Comparison of ENCODE assay signal across 8 cellular contexts in genomic region chr2:242031481-242032019, GRCh38.
DNase-seq lines count a peak whose midpoint lies in the region; ATAC-seq lines count a peak whose summit lies in the region.

No MANE protein-coding gene starts in this region.

- H3K27ac Mint-ChIP-seq in memory B cell: no peak overlapping the region

- H3K27me3 Mint-ChIP-seq in memory B cell: peaks cover 28% of the 10 kb centered on the region

- peaks cover 2% of the 10 kb centered on the region for H3K36me3 Mint-ChIP-seq in memory B cell

- H3K9me3 Mint-ChIP-seq in memory B cell: no peaks in the 10 kb centered on the region

- ATAC-seq in memory B cell (ENCODE audit: low read depth): peak; percentile 90

- peak; percentile 90 for DNase-seq in AG20443 (ENCODE audit: low spot score)
- peak; percentile 63 for DNase-seq in OCI-M1 (lab: John Stamatoyannopoulos, UW)
- DNase-seq in activated effector memory CD4-positive, alpha-beta T cell treated with Interleukin-2 at 50 U/mL for 16 hours: peak; percentile 52
- DNase-seq in memory B cell (ENCODE audit: low spot score in 2 of 2): peak in 1 of 2 donors; percentile 14
- DNase-seq in NCI-H1436 (lab: John Stamatoyannopoulos, UW): no peak
- no peak for DNase-seq in COLO829 (ENCODE audit: low spot score)
- DNase-seq in DMS153 treated with DMSO at 0.1 percent for 48 hours (lab: John Stamatoyannopoulos, UW; ENCODE audit: unreplicated experiment): no peak
- no peak for DNase-seq in globus pallidus (ENCODE audit: low spot score)

- H3K4me3 Mint-ChIP-seq in memory B cell: peak overlapping the region; percentile 74

- peaks cover 21% of the 10 kb centered on the region for H3K4me1 Mint-ChIP-seq in memory B cell

Comparison
In these comparisons a context has a peak if more than half of its experiments do, and no peak if none do; other contexts are left out.
1. DNase-seq: peak in AG20443 (single experiment), OCI-M1 (single experiment) and activated effector memory CD4-positive, alpha-beta T cell treated with Interleukin-2 at 50 U/mL for 16 hours (single experiment); none in NCI-H1436 (single experiment), COLO829 (single experiment), DMS153 treated with DMSO at 0.1 percent for 48 hours (single experiment) and globus pallidus (single experiment).